ENCODE assay signal across 1 cellular context in genomic region chr5:17255471-17256016, GRCh38.
TF ChIP-seq lines count a peak whose summit lies in the region.

No MANE protein-coding gene starts in this region.

TF ChIP-seq in HepG2, 621 proteins besides CTCF, POLR2A, EP300 and RAD21 (continued from another document):
- TF ChIP-seq PAXIP1 (CRISPR knock-in tag; conservative IDR thresholded peaks at IDR 0.05) (no peak), FOXM1 (CRISPR knock-in tag; IDR thresholded peaks at IDR 0.05) (no peak), ZNF691 (CRISPR knock-in tag; IDR thresholded peaks at IDR 0.05; ENCODE audit: borderline replicate concordance, low read depth) (no peak), ZNF7 (CRISPR knock-in tag; IDR thresholded peaks at IDR 0.05) (no peak), ETV6 (CRISPR knock-in tag; conservative IDR thresholded peaks at IDR 0.05) (no peak), ELF3 (CRISPR knock-in tag; IDR thresholded peaks at IDR 0.05) (no peak), ZNF136 (CRISPR knock-in tag; IDR thresholded peaks at IDR 0.05; ENCODE audit: low read depth) (no peak), RFX1 (IDR thresholded peaks at IDR 0.05) (no peak), LCORL (IDR thresholded peaks at IDR 0.05) (no peak), LCORL (CRISPR knock-in tag; IDR thresholded peaks at IDR 0.05) (no peak), MEIS2 (CRISPR knock-in tag; IDR thresholded peaks at IDR 0.05) (no peak), ZSCAN9 (CRISPR knock-in tag; IDR thresholded peaks at IDR 0.05; ENCODE audit: borderline replicate concordance) (no peak), ZNF33A (CRISPR knock-in tag; IDR thresholded peaks at IDR 0.05; ENCODE audit: borderline replicate concordance) (no peak), CENPX (CRISPR knock-in tag; IDR thresholded peaks at IDR 0.05) (no peak), GATA4 (IDR thresholded peaks at IDR 0.05; ENCODE audit: borderline replicate concordance, low read depth) (no peak), HMG20B (CRISPR knock-in tag; conservative IDR thresholded peaks at IDR 0.05) (no peak)
